Comparison of ENCODE assay signal across 15 cellular contexts in the genomic region with DNA sequence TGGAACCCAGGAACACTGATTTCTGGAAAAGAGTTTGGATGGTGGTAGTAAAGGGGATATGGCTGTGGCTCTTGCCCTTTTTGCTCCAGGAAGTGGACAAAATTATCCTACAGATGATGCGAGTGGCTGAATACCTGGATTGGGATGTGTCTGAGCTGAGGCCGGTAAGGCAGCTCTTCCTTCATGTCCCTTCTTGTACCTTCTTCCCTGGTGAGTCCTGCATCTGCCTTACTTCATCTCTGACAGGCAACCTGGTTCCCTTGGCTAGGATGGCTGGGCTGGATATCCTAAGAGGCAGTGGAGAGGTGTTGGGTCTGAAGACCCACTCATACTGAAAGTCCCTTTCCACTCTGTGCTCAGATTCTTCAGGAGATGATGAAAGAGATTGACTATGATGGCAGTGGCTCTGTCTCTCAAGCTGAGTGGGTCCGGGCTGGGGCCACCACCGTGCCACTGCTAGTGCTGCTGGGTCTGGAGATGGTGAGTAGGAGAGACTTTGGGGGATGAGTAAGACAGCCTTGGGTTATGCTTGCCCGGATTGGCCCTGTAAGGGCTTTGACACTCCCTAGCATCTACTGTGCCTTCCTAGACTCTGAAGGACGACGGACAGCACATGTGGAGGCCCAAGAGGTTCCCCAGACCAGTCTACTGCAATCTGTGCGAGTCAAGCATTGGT. TPM values are rescaled to one million over a fixed set of nuclear protein-coding genes. Genes with fewer than 3 reads are reported as not detected.
DNase-seq lines count a peak whose midpoint lies in the region; ATAC-seq and TF ChIP-seq lines count a peak whose summit lies in the region.
"Had no signal": no experiment of that assay in that cellular context is flagged by ENCODE, and none has a peak within 500 bp of the region (broad histone marks: within the 10 kb centered on the region; RNA-seq: fewer than 3 reads in every experiment).

No MANE protein-coding gene starts in this region.

- no peak for DNase-seq in MCF 10A (ENCODE audit: unreplicated experiment)
- no peak for DNase-seq in breast epithelium (ENCODE audit: low spot score in 2 of 2)
- DNase-seq in T-helper 17 cell, result no peak
- no peak for DNase-seq in chondrocyte (ENCODE audit: low spot score)
- no peak for DNase-seq in stimulated activated naive CD8-positive, alpha-beta T cell treated with anti-CD3 and anti-CD28 coated beads, Interleukin-15, Interleukin-2, amounts not matched to agents 100 U/mL and 50 U/mL, for 24 hours
- no peak for DNase-seq in NCI-H1092 treated with DMSO at 0.1 percent for 48 hours (lab: John Stamatoyannopoulos, UW)
- DNase-seq in SKM-1 treated with dmso at 0.1 percent for 144 hours (lab: John Stamatoyannopoulos, UW; ENCODE audit: unreplicated experiment), result no peak
- DNase-seq: AML-193, caudate nucleus, H9, KG1, NCI-H1417, NCI-H2227 treated with DMSO at 0.1 percent for 48 hours had no signal

- no peaks in the 10 kb centered on the region for H3K4me1 ChIP-seq in breast epithelium

- H3K27ac Mint-ChIP-seq in MCF 10A (ENCODE audit: low read depth, unreplicated experiment), result peak overlapping the region; percentile 14
- peak overlapping the region; percentile 92 for H3K27ac Mint-ChIP-seq in T-helper 17 cell
- H3K27ac Mint-ChIP-seq in chondrocyte (ENCODE audit: unreplicated experiment), result peak overlapping the region; percentile 80

- H3K9me3 Mint-ChIP-seq in MCF 10A (ENCODE audit: unreplicated experiment) (no peaks in the 10 kb centered on the region), chondrocyte (ENCODE audit: low read depth) (no peaks in the 10 kb centered on the region)
- H3K9me3 Mint-ChIP-seq: H9 had no signal

- H3K4me3 Mint-ChIP-seq in MCF 10A (ENCODE audit: unreplicated experiment) (no peak overlapping the region), T-helper 17 cell (peak overlapping the region; percentile 58), chondrocyte (ENCODE audit: unreplicated experiment) (no peak overlapping the region)
- H3K4me3 Mint-ChIP-seq: H9 had no signal

- no peak overlapping the region for H3K4me3 ChIP-seq in breast epithelium
- H3K4me3 ChIP-seq: SK-N-MC had no signal

- POLR2A ChIA-PET in MCF 10A (lab: Yijun Ruan, JAX), result interaction anchor here (0.6 to 5.9 kb wide), 15 partner anchors 8 to 209 kb away, joined by 3 to 53 read pairs (median 4); a partner anchor contains a TSS

- TF ChIP-seq POLR2A in breast epithelium (IDR thresholded peaks at IDR 0.05), result no peak

- ATAC-seq in T-helper 17 cell (no peak), HG03571 (IDR thresholded peaks at IDR 0.05; ENCODE audit: unreplicated experiment) (no peak)
- peak; percentile 55 for ATAC-seq in stimulated activated naive CD8-positive, alpha-beta T cell treated with anti-CD3 and anti-CD28 coated beads, Interleukin-15, Interleukin-2, amounts not matched to agents 100 U/mL and 50 U/mL, for 24 hours

- H3K27me3 Mint-ChIP-seq in MCF 10A (ENCODE audit: insufficient read depth, unreplicated experiment), result no peaks in the 10 kb centered on the region
- H3K27me3 Mint-ChIP-seq in T-helper 17 cell, result no peaks in the 10 kb centered on the region
- no peaks in the 10 kb centered on the region for H3K27me3 Mint-ChIP-seq in chondrocyte (ENCODE audit: low read depth)

- H3K36me3 Mint-ChIP-seq in MCF 10A (ENCODE audit: insufficient read depth, unreplicated experiment), result peaks cover 89% of the 10 kb centered on the region
- peaks cover 31% of the 10 kb centered on the region for H3K36me3 Mint-ChIP-seq in T-helper 17 cell (ENCODE audit: low read depth)
- peaks cover 26% of the 10 kb centered on the region for H3K36me3 Mint-ChIP-seq in chondrocyte (ENCODE audit: low read depth)

- no peaks in the 10 kb centered on the region for H3K36me3 ChIP-seq in breast epithelium

- no peaks in the 10 kb centered on the region for H3K27me3 ChIP-seq in breast epithelium

- TF ChIP-seq CTCF in MCF 10A (IDR thresholded peaks at IDR 0.05; ENCODE audit: unreplicated experiment) (no peak), breast epithelium (IDR thresholded peaks at IDR 0.05) (no peak), chondrocyte (IDR thresholded peaks at IDR 0.05) (no peak)

- no TSS peak for BruUV-seq in MCF 10A (replicated peaks; lab: Mats Ljungman, UMichigan)

- H3K4me1 Mint-ChIP-seq in MCF 10A (ENCODE audit: insufficient read depth, unreplicated experiment) (peaks cover 59% of the 10 kb centered on the region), T-helper 17 cell (peaks cover 77% of the 10 kb centered on the region), chondrocyte (ENCODE audit: low read depth) (peaks cover 28% of the 10 kb centered on the region)

- peak overlapping the region in 1 of 2 donors; percentile 80 for H3K27ac ChIP-seq in breast epithelium
- H3K27ac ChIP-seq: SK-N-MC had no signal

- no peaks in the 10 kb centered on the region for H3K9me3 ChIP-seq in breast epithelium
- H3K9me3 ChIP-seq in T-helper 17 cell (ENCODE audit: control insufficient read depth, low read length, poor library complexity, severe bottlenecking), result no peaks in the 10 kb centered on the region

- intact Hi-C loops in MCF 10A (cut with micrococcal nuclease) (no loop called here), breast epithelium (cut with DNase I; ENCODE audit: low total_unique reads) (loop anchor here (5.0 to 10.0 kb wide), 2 partner anchors 104 to 197 kb away; a partner anchor contains a TSS)

- CTCF ChIA-PET in MCF 10A (lab: Yijun Ruan, JAX), result interaction anchor here (0.7 to 8.0 kb wide), 23 partner anchors 10 to 239 kb away, joined by 3 to 108 read pairs (median 5); a partner anchor contains a TSS

RNA-seq across cellular contexts. Expression of a gene that starts 8.0 kb away (rescaled TPM):
- 177 and 236 TPM in 2 replicates for total RNA-seq in MCF 10A (2022)
- 10 to 100 TPM; 25.1 to 50.5 (median 44.2) TPM for total RNA-seq in breast epithelium
- 1,000 to 10,000 TPM in 1 of 2 donors, 100 to 1,000 TPM in 1; 870 to 1,080 TPM for total RNA-seq in T-helper 17 cell
- total RNA-seq in chondrocyte, result 65.8 to 118 TPM (median 66.4 TPM) in 3 replicates

RNA-seq across cellular contexts. Expression of a gene that starts 11.3 kb away (rescaled TPM):
- 50.5 and 56.5 TPM in 2 replicates for total RNA-seq in MCF 10A (2022)
- 10 to 100 TPM; 25.9 to 38.1 (median 33.0) TPM for total RNA-seq in breast epithelium
- total RNA-seq in T-helper 17 cell, result 10 to 100 TPM; 21.9 to 23.3 TPM
- 17.3 to 26.4 TPM (median 19.0 TPM) in 3 replicates for total RNA-seq in chondrocyte

RNA-seq across cellular contexts. Expression of a gene that starts 26.9 kb away (rescaled TPM):
- total RNA-seq in MCF 10A (2022) (0.59 TPM in 1 of 2 replicates, not detected in the other), breast epithelium (10 to 100 TPM in 1 of 3 donors, 1 to 10 TPM in 2; 4.7 to 18.7 (median 7.4) TPM), T-helper 17 cell (under 1 TPM in 1 of 2 donors, not detected in 1; 0.63 TPM), chondrocyte (0.45 to 1.1 TPM (median 0.82 TPM) in 3 replicates)

RNA-seq across cellular contexts. Expression of a gene that starts 27.7 kb away (rescaled TPM):
- total RNA-seq in MCF 10A (2022) (17.9 and 23.8 TPM in 2 replicates), breast epithelium (10 to 100 TPM in 2 of 3 donors, 1 to 10 TPM in 1; 8.2 to 27.2 (median 27.1) TPM), T-helper 17 cell (10 to 100 TPM; 12.2 to 18.7 TPM), chondrocyte (25.5 to 41.4 TPM (median 26.1 TPM) in 3 replicates)

RNA-seq across cellular contexts. Expression of a gene that starts 34.9 kb away (rescaled TPM):
- total RNA-seq in MCF 10A (2022) (67.4 and 96.1 TPM in 2 replicates), breast epithelium (10 to 100 TPM; 74.9 to 98.8 (median 75.7) TPM), T-helper 17 cell (10 to 100 TPM; 56.4 to 57.0 TPM), chondrocyte (105 TPM in 3 replicates)

Comparison
In these comparisons a context has a peak if more than half of its experiments do, and no peak if none do; other contexts are left out.
1. H3K27ac Mint-ChIP-seq: peak in every context shown above with its lines; median percentile 92 in T-helper 17 cell; 80 in chondrocyte; 14 in MCF 10A.